14 cellular contexts compared by ENCODE assay signal in the genomic region with DNA sequence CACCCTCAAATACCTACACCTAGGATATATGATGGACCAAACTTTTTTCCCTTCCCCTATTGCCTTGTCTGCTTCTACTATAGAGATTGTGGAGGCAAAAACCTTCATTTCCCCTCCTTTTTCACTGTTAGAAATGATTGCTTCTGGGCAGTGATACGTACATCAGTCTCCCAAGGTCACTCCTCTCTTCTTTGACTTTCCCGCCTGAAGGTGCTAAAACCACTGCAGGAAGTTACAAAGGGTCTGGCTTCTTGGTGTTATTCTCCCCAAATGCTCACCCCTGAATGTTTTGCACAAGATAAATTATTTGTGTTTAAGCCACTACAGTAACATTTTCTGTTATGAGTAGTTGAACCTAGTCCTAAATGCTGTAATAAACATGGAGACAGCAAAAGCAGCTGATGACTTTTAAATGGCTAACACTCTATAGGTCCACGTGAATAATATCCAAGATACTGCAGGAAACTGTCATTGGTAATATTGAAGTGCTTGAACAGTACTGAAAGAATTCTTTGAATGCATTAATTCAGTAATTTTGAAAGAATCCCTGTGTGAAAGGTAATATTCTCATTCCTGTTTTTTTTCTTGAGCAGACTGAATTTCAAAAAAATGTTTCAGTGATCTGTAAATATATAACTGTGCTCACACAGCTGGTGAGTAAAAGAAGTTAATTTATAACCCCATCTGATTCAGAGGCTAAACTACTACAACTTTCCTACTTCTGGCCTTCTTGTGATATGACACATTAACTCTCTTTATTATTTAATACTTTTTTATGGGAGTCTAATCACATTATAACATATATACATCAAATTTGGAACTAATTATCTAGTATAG.
"Had no signal": no experiment of that assay in that cellular context is flagged by ENCODE, and none has a peak within 500 bp of the region (broad histone marks: within the 10 kb centered on the region; RNA-seq: fewer than 3 reads in every experiment).

No MANE protein-coding gene starts in this region.

- ATAC-seq: activated CD8-positive, alpha-beta T cell treated with anti-CD3 and anti-CD28 coated beads, Interleukin-2, amount 10 ng/mL, durations not matched to agents 7 days and 5 days; foreskin keratinocyte; heart left ventricle; natural killer cell; sciatic nerve; T-helper 17 cell; WTC11 had no signal

- DNase-seq: activated CD4-positive, alpha-beta T cell treated with anti-CD3 and anti-CD28 coated beads for 48 hours; activated CD8-positive, alpha-beta memory T cell treated with anti-CD3 and anti-CD28 coated beads, Interleukin-2, amount 50 U/mL, for 48 hours; activated CD8-positive, alpha-beta T cell treated with anti-CD3 and anti-CD28 coated beads, Interleukin-2, amount 10 ng/mL, durations not matched to agents 7 days and 5 days; activated naive CD4-positive, alpha-beta T cell; aorta; colonic mucosa; foreskin keratinocyte; heart left ventricle; natural killer cell; nucleus accumbens; stimulated activated naive CD4-positive, alpha-beta T cell; T-helper 17 cell had no signal
